ENCODE assay signal across 8 cellular contexts in genomic region chr12:54404061-54405004, GRCh38. TPM values are rescaled to one million over a fixed set of nuclear protein-coding genes. Genes with fewer than 3 reads are reported as not detected.
A peak's percentile ranks its signal among the peaks of the same experiment; 100 is the strongest.
DNase-seq lines count a peak whose midpoint lies in the region; ATAC-seq and TF ChIP-seq lines count a peak whose summit lies in the region.

No MANE protein-coding gene starts in this region.

- no peaks in the 10 kb centered on the region for H3K36me3 ChIP-seq in BE2C
- H3K36me3 ChIP-seq in Peyer's patch, result peaks cover 0 to 86% (median 0%) of the 10 kb centered on the region in 3 donors
- no peaks in the 10 kb centered on the region for H3K36me3 ChIP-seq in hepatocyte (replicated peaks; ENCODE audit: insufficient read depth, low read depth)

- H3K4me3 ChIP-seq in BE2C (ENCODE audit: low read depth, low read length), result no peak overlapping the region
- H3K4me3 ChIP-seq in Peyer's patch, result no peak overlapping the region
- no peak overlapping the region for H3K4me3 ChIP-seq in hepatocyte

- TF ChIP-seq POLR2A in Peyer's patch (IDR thresholded peaks at IDR 0.05), result no peak

- no peak overlapping the region for H2AFZ ChIP-seq in hepatocyte

- H4K20me1 ChIP-seq in hepatocyte (ENCODE audit: insufficient read depth, poor library complexity, severe bottlenecking), result no peaks in the 10 kb centered on the region

- DNase-seq in BE2C, result peak; percentile 61
- peak; percentile 45 for DNase-seq in GM19240 (ENCODE audit: insufficient read length, low spot score)
- DNase-seq in Peyer's patch, result peak in 2 of 3 donors; percentile 69 to 84
- peak; percentile 62 for DNase-seq in activated naive CD4-positive, alpha-beta T cell treated with anti-CD3 and anti-CD28 coated beads, Interleukin-2, amount 50 U/mL, for 16 hours
- DNase-seq in hepatocyte (ENCODE audit: low spot score), result peak; percentile 77
- DNase-seq in stimulated activated CD4-positive, alpha-beta T cell treated with anti-CD3 and anti-CD28 coated beads, Interleukin-15, amount 100 ng/mL, for 24 hours, result peak; percentile 71
- DNase-seq in NCI-H187 (lab: John Stamatoyannopoulos, UW), result no peak

- ATAC-seq in GM19023 (IDR thresholded peaks at IDR 0.05; ENCODE audit: unreplicated experiment), result no peak

- H3K4me1 ChIP-seq in BE2C (no peaks in the 10 kb centered on the region; the same call in 1 of the 2 replicates), Peyer's patch (no peaks in the 10 kb centered on the region), hepatocyte (ENCODE audit: insufficient read depth) (no peaks in the 10 kb centered on the region)

- H3K9me3 ChIP-seq in BE2C, result no peaks in the 10 kb centered on the region
- H3K9me3 ChIP-seq in Peyer's patch, result no peaks in the 10 kb centered on the region
- H3K9me3 ChIP-seq in hepatocyte (ENCODE audit: low read depth), result no peaks in the 10 kb centered on the region

- H3K27me3 ChIP-seq in BE2C (peaks cover 7% of the 10 kb centered on the region; the same call in 1 of the 2 replicates), Peyer's patch (no peaks in the 10 kb centered on the region), hepatocyte (no peaks in the 10 kb centered on the region)

- H3K27ac ChIP-seq in Peyer's patch (no peak overlapping the region), hepatocyte (no peak overlapping the region)

- no peak overlapping the region for H3K4me2 ChIP-seq in hepatocyte

- H3K9me2 ChIP-seq in hepatocyte (replicated peaks; ENCODE audit: insufficient read depth), result no peaks in the 10 kb centered on the region

- peak; percentile 97 for TF ChIP-seq CTCF in BE2C (IDR thresholded peaks at IDR 0.05; ENCODE audit: low read depth, low read length)
- TF ChIP-seq CTCF in Peyer's patch (IDR thresholded peaks at IDR 0.05), result peak; percentile 74 to 96 (median 82)
- peak; percentile 81 for TF ChIP-seq CTCF in hepatocyte (IDR thresholded peaks at IDR 0.05; ENCODE audit: poor library complexity)

- H3K79me2 ChIP-seq in hepatocyte, result no peaks in the 10 kb centered on the region

- 67% methylated on average over 11 of the region's 11 CpGs for WGBS in hepatocyte (ENCODE audit: low lambda C conversion rate, missing lambda C conversion rate)

RNA-seq across cellular contexts. Expression of gene ITGA5, which starts 14.7 kb away (rescaled TPM):
- polyA plus RNA-seq in BE2C (2012; ENCODE audit: insufficient read depth, insufficient read length, low read depth), result 48.7 TPM
- 10 to 100 TPM; 21.0 to 78.4 (median 44.5) TPM for total RNA-seq in Peyer's patch
- total RNA-seq in hepatocyte, result 31.3 and 45.7 TPM in 2 replicates
- polyA plus RNA-seq in hepatocyte, result 53.6 and 57.2 TPM in 2 replicates

RNA-seq across cellular contexts. Expression of gene ZNF385A, which starts 19.8 kb away (rescaled TPM):
- polyA plus RNA-seq in BE2C (2012; ENCODE audit: insufficient read depth, insufficient read length, low read depth), result 25.0 TPM
- total RNA-seq in Peyer's patch (10 to 100 TPM in 2 of 4 donors, 1 to 10 TPM in 2; 7.3 to 28.1 (median 9.7) TPM), hepatocyte (2.2 and 5.6 TPM in 2 replicates)
- 4.2 and 4.6 TPM in 2 replicates for polyA plus RNA-seq in hepatocyte

RNA-seq across cellular contexts. Expression of gene GPR84, which starts 40.0 kb away (rescaled TPM):
- polyA plus RNA-seq in BE2C (2012; ENCODE audit: insufficient read depth, insufficient read length, low read depth), result not detected
- not detected for total RNA-seq in Peyer's patch
- 0.07 TPM in 1 of 2 replicates, not detected in the other for total RNA-seq in hepatocyte
- not detected in 2 replicates for polyA plus RNA-seq in hepatocyte

Comparison
In these comparisons a context has a peak if more than half of its experiments do, and no peak if none do; other contexts are left out.
1. DNase-seq: peak in BE2C (single experiment), GM19240 (single experiment), Peyer's patch (2 of 3), activated naive CD4-positive, alpha-beta T cell treated with anti-CD3 and anti-CD28 coated beads, Interleukin-2, amount 50 U/mL, for 16 hours (single experiment), hepatocyte (single experiment) and stimulated activated CD4-positive, alpha-beta T cell treated with anti-CD3 and anti-CD28 coated beads, Interleukin-15, amount 100 ng/mL, for 24 hours (single experiment); none in NCI-H187 (0 of 2).
2. Peak in every context shown above with its lines, with median percentiles within 50 percentile points of each other: CTCF ChIP-seq.